In the genomic region with DNA sequence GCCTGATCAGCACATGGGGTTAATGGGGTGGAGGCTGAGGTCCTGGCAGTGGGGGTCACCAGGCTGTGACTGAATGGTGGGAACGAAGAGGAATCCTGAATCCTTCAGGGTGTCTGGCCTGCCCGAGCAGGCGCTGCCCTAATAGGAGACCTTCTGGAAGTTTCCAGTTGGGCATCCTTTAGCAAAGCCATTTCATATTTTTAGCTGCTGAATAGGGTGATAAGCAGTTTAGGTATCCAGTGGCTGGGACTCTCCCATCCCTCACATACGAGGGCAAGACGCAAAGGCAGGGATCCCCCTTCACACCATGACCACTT, we compare ENCODE assay signal across 9 cellular contexts.
A peak's percentile ranks its signal among the peaks of the same experiment; 100 is the strongest.
DNase-seq lines count a peak whose midpoint lies in the region; ATAC-seq, FAIRE-seq and TF ChIP-seq lines count a peak whose summit lies in the region.
"Had no signal": no experiment of that assay in that cellular context is flagged by ENCODE, and none has a peak within 500 bp of the region (broad histone marks: within the 10 kb centered on the region; RNA-seq: fewer than 3 reads in every experiment).

No MANE protein-coding gene starts in this region.

- H3K4me1 ChIP-seq in keratinocyte (ENCODE audit: control insufficient read depth, extremely low read depth, insufficient read depth, low read length) (peaks cover 68% of the 10 kb centered on the region), suprapubic skin (peaks cover 54% of the 10 kb centered on the region)

- CTCF ChIA-PET in activated CD4-positive, alpha-beta memory T cell treated with anti-CD3 and anti-CD28 coated beads for 36 hours (lab: Charles Lee), result interaction anchor here (0.8 to 3.6 kb wide), 11 partner anchors 9 to 425 kb away, joined by 3 to 37 read pairs (median 4); partner anchors contain the start of gene SH3PXD2A

- ATAC-seq in natural killer cell treated with Interleukin-12 subunit alpha and Interleukin-12 subunit beta and Interleukin-15 and Interleukin-18, amount 100 ng/mL, for 72 hours, result no peak
- ATAC-seq in natural killer cell (no peak), GM18907 (IDR thresholded peaks at IDR 0.05; ENCODE audit: unreplicated experiment) (no peak)

- 89% methylated on average over 5 of the region's 5 CpGs for WGBS in suprapubic skin

- H4K20me1 ChIP-seq in keratinocyte (ENCODE audit: control insufficient read depth, extremely low read depth, insufficient read depth, low read length), result no peaks in the 10 kb centered on the region

- H3K4me3 ChIP-seq in keratinocyte (ENCODE audit: control insufficient read depth in 2 of 3, extremely low read depth in 1 of 3, insufficient read depth in 2 of 3, low read depth in 1 of 3, low read length in 3 of 3) (no peak overlapping the region), suprapubic skin (no peak overlapping the region), MG63 (no peak overlapping the region)
- H3K4me3 ChIP-seq: cardiac muscle cell had no signal

- H3K9me3 ChIP-seq in keratinocyte (ENCODE audit: control insufficient read depth, low read depth, low read length), result no peaks in the 10 kb centered on the region
- H3K9me3 ChIP-seq in suprapubic skin, result no peaks in the 10 kb centered on the region
- no peaks in the 10 kb centered on the region for H3K9me3 ChIP-seq in MG63

- H3K27ac Mint-ChIP-seq in natural killer cell treated with Interleukin-12 subunit alpha and Interleukin-12 subunit beta and Interleukin-15 and Interleukin-18, amount 100 ng/mL, for 72 hours, result peak overlapping the region; percentile 37 to 40
- H3K27ac Mint-ChIP-seq in natural killer cell, result peak overlapping the region in 1 of 2 donors; percentile 70
- peak overlapping the region; percentile 77 for H3K27ac Mint-ChIP-seq in activated CD4-positive, alpha-beta memory T cell treated with anti-CD3 and anti-CD28 coated beads for 36 hours

- POLR2A ChIA-PET in activated CD4-positive, alpha-beta memory T cell treated with anti-CD3 and anti-CD28 coated beads for 36 hours (lab: Charles Lee), result interaction anchor here (1.2 to 1.7 kb wide), 2 partner anchors 17 to 63 kb away, joined by 3 to 4 read pairs; no protein-coding TSS in a partner anchor

- peak overlapping the region; percentile 50 for H3K27ac ChIP-seq in keratinocyte (ENCODE audit: control insufficient read depth, insufficient read depth, low read length)
- H3K27ac ChIP-seq in suprapubic skin, result no peak overlapping the region
- H3K27ac ChIP-seq: cardiac muscle cell had no signal

- peaks cover 4% of the 10 kb centered on the region for H3K9me1 ChIP-seq in keratinocyte (ENCODE audit: control insufficient read depth, extremely low read depth, insufficient read depth, low read length)

- H3K4me2 ChIP-seq in keratinocyte (ENCODE audit: control insufficient read depth, extremely low read depth, insufficient read depth, low read depth, low read length), result peak overlapping the region; percentile 37

- no peak overlapping the region for H3K9ac ChIP-seq in keratinocyte (ENCODE audit: control insufficient read depth, extremely low read depth, insufficient read depth, low read length)

- TF ChIP-seq EP300 in suprapubic skin (IDR thresholded peaks at IDR 0.05), result no peak

- no peaks in the 10 kb centered on the region for H3K36me3 Mint-ChIP-seq in natural killer cell treated with Interleukin-12 subunit alpha and Interleukin-12 subunit beta and Interleukin-15 and Interleukin-18, amount 100 ng/mL, for 72 hours
- no peaks in the 10 kb centered on the region for H3K36me3 Mint-ChIP-seq in natural killer cell
- H3K36me3 Mint-ChIP-seq in activated CD4-positive, alpha-beta memory T cell treated with anti-CD3 and anti-CD28 coated beads for 36 hours, result no peaks in the 10 kb centered on the region

- peaks cover 41% of the 10 kb centered on the region for H3K79me2 ChIP-seq in keratinocyte (ENCODE audit: control insufficient read depth, insufficient read depth, low read length)

- H3K36me3 ChIP-seq in keratinocyte (ENCODE audit: control insufficient read depth in 2 of 2, extremely low read depth in 1 of 2, insufficient read depth in 2 of 2, low read length in 2 of 2), result peaks cover 14 to 32% of the 10 kb centered on the region in 2 experiments
- H3K36me3 ChIP-seq in suprapubic skin, result no peaks in the 10 kb centered on the region
- no peaks in the 10 kb centered on the region for H3K36me3 ChIP-seq in MG63
- H3K36me3 ChIP-seq: cardiac muscle cell had no signal

- TF ChIP-seq CTCF in natural killer cell (IDR thresholded peaks at IDR 0.05) (no peak), keratinocyte (optimal IDR thresholded peaks at IDR 0.05 in 1 of 3, IDR thresholded peaks at IDR 0.05 in 1 of 3, conservative IDR thresholded peaks at IDR 0.05 in 1 of 3; ENCODE audit: extremely low read depth in 1 of 3, insufficient read depth in 2 of 3, low read length in 3 of 3) (no peak), suprapubic skin (IDR thresholded peaks at IDR 0.05) (no peak)

- H3K27me3 ChIP-seq in keratinocyte (ENCODE audit: control insufficient read depth, extremely low read depth, insufficient read depth, low read length) (no peaks in the 10 kb centered on the region), suprapubic skin (no peaks in the 10 kb centered on the region), MG63 (no peaks in the 10 kb centered on the region)

- H3K4me3 Mint-ChIP-seq in natural killer cell treated with Interleukin-12 subunit alpha and Interleukin-12 subunit beta and Interleukin-15 and Interleukin-18, amount 100 ng/mL, for 72 hours, result peak overlapping the region; percentile 70
- H3K4me3 Mint-ChIP-seq in natural killer cell, result no peak overlapping the region
- H3K4me3 Mint-ChIP-seq in activated CD4-positive, alpha-beta memory T cell treated with anti-CD3 and anti-CD28 coated beads for 36 hours, result peak overlapping the region; percentile 48

- H3K9me3 Mint-ChIP-seq in natural killer cell treated with Interleukin-12 subunit alpha and Interleukin-12 subunit beta and Interleukin-15 and Interleukin-18, amount 100 ng/mL, for 72 hours, result no peaks in the 10 kb centered on the region
- no peaks in the 10 kb centered on the region for H3K9me3 Mint-ChIP-seq in natural killer cell
- H3K9me3 Mint-ChIP-seq in activated CD4-positive, alpha-beta memory T cell treated with anti-CD3 and anti-CD28 coated beads for 36 hours, result no peaks in the 10 kb centered on the region

- intact Hi-C loops in natural killer cell (cut with micrococcal nuclease), result no loop called here
- intact Hi-C loops in activated CD4-positive, alpha-beta memory T cell treated with anti-CD3 and anti-CD28 coated beads for 36 hours (cut with micrococcal nuclease), result loop anchor here (1.0 to 5.0 kb wide), 2 partner anchors 18 to 426 kb away; partner anchors contain the start of gene SFR1

- DNase-seq in natural killer cell treated with Interleukin-12 subunit alpha and Interleukin-12 subunit beta and Interleukin-15 and Interleukin-18, amount 100 ng/mL, for 72 hours (ENCODE audit: low spot score), result no peak
- no peak for DNase-seq in natural killer cell
- no peak for DNase-seq in activated CD4-positive, alpha-beta memory T cell treated with anti-CD3 and anti-CD28 coated beads for 36 hours
- DNase-seq in keratinocyte (ENCODE audit: low read depth, low spot score), result no peak
- DNase-seq in suprapubic skin (ENCODE audit: low spot score in 2 of 2), result no peak
- no peak for DNase-seq in NOMO-1 treated with dmso at 0.1 percent for 144 hours (lab: John Stamatoyannopoulos, UW; ENCODE audit: unreplicated experiment)
- no peak for DNase-seq in MG63

- FAIRE-seq in keratinocyte (lab: Jason Lieb, UNC), result no peak

- no peak overlapping the region for H2AFZ ChIP-seq in keratinocyte (ENCODE audit: control insufficient read depth, low read length)

- TF ChIP-seq POLR2A in suprapubic skin (IDR thresholded peaks at IDR 0.05), result no peak

- H3K4me1 Mint-ChIP-seq in natural killer cell treated with Interleukin-12 subunit alpha and Interleukin-12 subunit beta and Interleukin-15 and Interleukin-18, amount 100 ng/mL, for 72 hours (ENCODE audit: low read depth in 2 of 2), result peaks cover 21% of the 10 kb centered on the region in 2 donors
- H3K4me1 Mint-ChIP-seq in natural killer cell, result peaks cover 12 to 25% of the 10 kb centered on the region in 2 donors
- H3K4me1 Mint-ChIP-seq in activated CD4-positive, alpha-beta memory T cell treated with anti-CD3 and anti-CD28 coated beads for 36 hours (ENCODE audit: low read depth), result peaks cover 35% of the 10 kb centered on the region

- peaks cover 7 to 9% of the 10 kb centered on the region in 2 donors for H3K27me3 Mint-ChIP-seq in natural killer cell treated with Interleukin-12 subunit alpha and Interleukin-12 subunit beta and Interleukin-15 and Interleukin-18, amount 100 ng/mL, for 72 hours
- peaks cover 0 to 10% of the 10 kb centered on the region in 2 donors for H3K27me3 Mint-ChIP-seq in natural killer cell (ENCODE audit: low read depth in 2 of 2)
- H3K27me3 Mint-ChIP-seq in activated CD4-positive, alpha-beta memory T cell treated with anti-CD3 and anti-CD28 coated beads for 36 hours, result no peaks in the 10 kb centered on the region

- dilution Hi-C loops in keratinocyte (cut with MboI; ENCODE audit: extremely low pct_ligation_motif_present, low sequenced_read_pairs), result no loop called here
